ENCODE assay signal across 13 cellular contexts in the genomic region with DNA sequence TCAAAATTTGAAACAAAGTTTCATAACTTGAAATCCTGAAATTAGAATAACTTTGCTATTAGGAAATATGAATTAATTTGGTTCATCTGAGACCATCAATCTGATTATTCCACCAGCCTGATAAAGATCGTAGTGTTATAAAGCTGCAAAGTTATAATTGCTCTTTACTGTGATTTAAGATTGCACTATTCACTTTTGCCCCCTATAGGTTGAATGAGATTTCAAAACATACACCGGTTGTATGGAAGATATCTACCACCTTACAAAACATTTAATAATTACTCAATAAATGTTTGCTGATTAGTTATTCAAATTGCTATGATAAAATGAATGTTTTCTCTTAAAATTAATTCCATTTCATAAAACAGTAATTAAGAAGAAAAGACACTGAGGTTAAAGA. TPM values are rescaled to one million over a fixed set of nuclear protein-coding genes. Genes with fewer than 3 reads are reported as not detected.
DNase-seq lines count a peak whose midpoint lies in the region; ATAC-seq and TF ChIP-seq lines count a peak whose summit lies in the region.
"Had no signal": no experiment of that assay in that cellular context is flagged by ENCODE, and none has a peak within 500 bp of the region (broad histone marks: within the 10 kb centered on the region; RNA-seq: fewer than 3 reads in every experiment).

No MANE protein-coding gene starts in this region.

- no peaks in the 10 kb centered on the region for H3K36me3 ChIP-seq in kidney epithelial cell (ENCODE audit: control insufficient read depth, insufficient read depth, low read length)

- no peak for TF ChIP-seq EP300 in Ishikawa (IDR thresholded peaks at IDR 0.05; ENCODE audit: borderline replicate concordance)

- H3K27me3 Mint-ChIP-seq in activated CD4-positive, alpha-beta T cell treated with anti-CD3 and anti-CD28 coated beads, Interleukin-2, amount 10 ng/mL, durations not matched to agents 24 days and 14 days = no peaks in the 10 kb centered on the region
- no peaks in the 10 kb centered on the region for H3K27me3 Mint-ChIP-seq in natural killer cell (ENCODE audit: low read depth in 2 of 2)
- H3K27me3 Mint-ChIP-seq: activated CD4-positive, alpha-beta memory T cell treated with anti-CD3 and anti-CD28 coated beads for 36 hours; activated naive CD8-positive, alpha-beta T cell treated with anti-CD3 and anti-CD28 coated beads, Interleukin-2, amount 10 ng/mL, durations not matched to agents 7 days and 5 days; memory B cell had no signal

- TF ChIP-seq RAD21 in Ishikawa (IDR thresholded peaks at IDR 0.05; ENCODE audit: low read depth) = peak; percentile 42

- no peak overlapping the region for H3K4me3 ChIP-seq in kidney epithelial cell (ENCODE audit: low read depth, low read length)
- H3K4me3 ChIP-seq: esophagus muscularis mucosa had no signal

- TF ChIP-seq CTCF in kidney epithelial cell (IDR thresholded peaks at IDR 0.05; ENCODE audit: insufficient read depth, low read length, poor library complexity, severe bottlenecking) = peak; percentile 24
- no peak for TF ChIP-seq CTCF in natural killer cell (IDR thresholded peaks at IDR 0.05)

- no peak overlapping the region for H3K4me3 Mint-ChIP-seq in activated CD4-positive, alpha-beta T cell treated with anti-CD3 and anti-CD28 coated beads, Interleukin-2, amount 10 ng/mL, durations not matched to agents 24 days and 14 days
- no peak overlapping the region for H3K4me3 Mint-ChIP-seq in natural killer cell
- H3K4me3 Mint-ChIP-seq: activated CD4-positive, alpha-beta memory T cell treated with anti-CD3 and anti-CD28 coated beads for 36 hours; activated naive CD8-positive, alpha-beta T cell treated with anti-CD3 and anti-CD28 coated beads, Interleukin-2, amount 10 ng/mL, durations not matched to agents 7 days and 5 days; memory B cell had no signal

- peaks cover 7% of the 10 kb centered on the region for H3K36me3 Mint-ChIP-seq in activated CD4-positive, alpha-beta T cell treated with anti-CD3 and anti-CD28 coated beads, Interleukin-2, amount 10 ng/mL, durations not matched to agents 24 days and 14 days (ENCODE audit: low read depth)
- no peaks in the 10 kb centered on the region for H3K36me3 Mint-ChIP-seq in natural killer cell

- no peaks in the 10 kb centered on the region for H3K27me3 ChIP-seq in kidney epithelial cell (ENCODE audit: control insufficient read depth, insufficient read depth, low read length)
- H3K27me3 ChIP-seq: esophagus muscularis mucosa had no signal

- peak; percentile 2 for DNase-seq in ACHN
- peak; percentile 10 for DNase-seq in astrocyte of the hippocampus (ENCODE audit: low read depth, low spot score)
- no peak for DNase-seq in kidney epithelial cell (ENCODE audit: low read depth)
- no peak for DNase-seq in activated CD4-positive, alpha-beta T cell treated with anti-CD3 and anti-CD28 coated beads, Interleukin-2, amount 10 ng/mL, durations not matched to agents 24 days and 14 days
- DNase-seq in AG08396 (ENCODE audit: low spot score) = no peak
- DNase-seq in epidermal melanocyte (ENCODE audit: insufficient read length, low spot score) = no peak
- DNase-seq in natural killer cell = no peak
- DNase-seq: activated CD4-positive, alpha-beta memory T cell treated with anti-CD3 and anti-CD28 coated beads for 36 hours; activated naive CD8-positive, alpha-beta T cell treated with anti-CD3 and anti-CD28 coated beads, Interleukin-2, amount 10 ng/mL, durations not matched to agents 7 days and 5 days; GOT3 had no signal

- H3K27ac Mint-ChIP-seq in activated CD4-positive, alpha-beta T cell treated with anti-CD3 and anti-CD28 coated beads, Interleukin-2, amount 10 ng/mL, durations not matched to agents 24 days and 14 days = no peak overlapping the region
- H3K27ac Mint-ChIP-seq in natural killer cell = no peak overlapping the region
- H3K27ac Mint-ChIP-seq: activated CD4-positive, alpha-beta memory T cell treated with anti-CD3 and anti-CD28 coated beads for 36 hours; activated naive CD8-positive, alpha-beta T cell treated with anti-CD3 and anti-CD28 coated beads, Interleukin-2, amount 10 ng/mL, durations not matched to agents 7 days and 5 days; memory B cell had no signal

- no peaks in the 10 kb centered on the region for H3K4me1 Mint-ChIP-seq in activated CD4-positive, alpha-beta T cell treated with anti-CD3 and anti-CD28 coated beads, Interleukin-2, amount 10 ng/mL, durations not matched to agents 24 days and 14 days
- no peaks in the 10 kb centered on the region for H3K4me1 Mint-ChIP-seq in natural killer cell
- H3K4me1 Mint-ChIP-seq: activated naive CD8-positive, alpha-beta T cell treated with anti-CD3 and anti-CD28 coated beads, Interleukin-2, amount 10 ng/mL, durations not matched to agents 7 days and 5 days; memory B cell had no signal

- in situ Hi-C loops in ACHN (cut with HindIII; ENCODE audit: low pct_ligation_motif_present, low pct_unique_long_range_greater_than_20kb, low sequenced_read_pairs) = no loop called here

- ATAC-seq in natural killer cell = no peak

- intact Hi-C loops in activated CD4-positive, alpha-beta T cell treated with anti-CD3 and anti-CD28 coated beads, Interleukin-2, amount 10 ng/mL, durations not matched to agents 24 days and 14 days (cut with micrococcal nuclease) = no loop called here
- intact Hi-C loops in natural killer cell (cut with micrococcal nuclease) = no loop called here

- H3K9me3 Mint-ChIP-seq in activated CD4-positive, alpha-beta T cell treated with anti-CD3 and anti-CD28 coated beads, Interleukin-2, amount 10 ng/mL, durations not matched to agents 24 days and 14 days = no peaks in the 10 kb centered on the region
- no peaks in the 10 kb centered on the region for H3K9me3 Mint-ChIP-seq in natural killer cell
- H3K9me3 Mint-ChIP-seq: activated CD4-positive, alpha-beta memory T cell treated with anti-CD3 and anti-CD28 coated beads for 36 hours; activated naive CD8-positive, alpha-beta T cell treated with anti-CD3 and anti-CD28 coated beads, Interleukin-2, amount 10 ng/mL, durations not matched to agents 7 days and 5 days; memory B cell had no signal

TF ChIP-seq in Ishikawa, 13 proteins besides CTCF, POLR2A, EP300 and RAD21:
- TF ChIP-seq, protein P1, sequence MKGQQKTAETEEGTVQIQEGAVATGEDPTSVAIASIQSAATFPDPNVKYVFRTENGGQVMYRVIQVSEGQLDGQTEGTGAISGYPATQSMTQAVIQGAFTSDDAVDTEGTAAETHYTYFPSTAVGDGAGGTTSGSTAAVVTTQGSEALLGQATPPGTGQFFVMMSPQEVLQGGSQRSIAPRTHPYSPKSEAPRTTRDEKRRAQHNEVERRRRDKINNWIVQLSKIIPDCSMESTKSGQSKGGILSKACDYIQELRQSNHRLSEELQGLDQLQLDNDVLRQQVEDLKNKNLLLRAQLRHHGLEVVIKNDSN (IDR thresholded peaks at IDR 0.05) = no peak
- TF ChIP-seq TCF12 (IDR thresholded peaks at IDR 0.05; ENCODE audit: low read depth) (no peak), YY1 (IDR thresholded peaks at IDR 0.05; ENCODE audit: low read depth) (no peak), CREB1 (IDR thresholded peaks at IDR 0.05; ENCODE audit: low read depth) (no peak), EGR1 (IDR thresholded peaks at IDR 0.05) (no peak), TEAD4 (IDR thresholded peaks at IDR 0.05) (no peak), FOXM1 (IDR thresholded peaks at IDR 0.05; ENCODE audit: borderline replicate concordance, low read depth) (no peak)
- TF ChIP-seq, protein P2, sequence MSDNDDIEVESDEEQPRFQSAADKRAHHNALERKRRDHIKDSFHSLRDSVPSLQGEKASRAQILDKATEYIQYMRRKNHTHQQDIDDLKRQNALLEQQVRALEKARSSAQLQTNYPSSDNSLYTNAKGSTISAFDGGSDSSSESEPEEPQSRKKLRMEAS (IDR thresholded peaks at IDR 0.05) = no peak

RNA-seq across cellular contexts. Expression of a gene that starts 26.1 kb away (rescaled TPM):
- total RNA-seq in kidney epithelial cell (11.0 and 16.5 TPM in 2 replicates), natural killer cell (1 to 10 TPM; 6.6 to 9.4 (median 8.1) TPM)
- total RNA-seq in activated CD4-positive, alpha-beta T cell treated with anti-CD3 and anti-CD28 coated beads, Interleukin-2, amount 10 ng/mL, durations not matched to agents 24 days and 14 days = 26.8 and 29.6 TPM in 2 replicates

RNA-seq across cellular contexts. Expression of a gene that starts 26.3 kb away (rescaled TPM):
- total RNA-seq in kidney epithelial cell (28.3 and 30.5 TPM in 2 replicates), natural killer cell (10 to 100 TPM; 18.3 to 27.1 (median 20.9) TPM)
- 31.0 and 35.7 TPM in 2 replicates for total RNA-seq in activated CD4-positive, alpha-beta T cell treated with anti-CD3 and anti-CD28 coated beads, Interleukin-2, amount 10 ng/mL, durations not matched to agents 24 days and 14 days

Comparison
In these comparisons a context has a peak if more than half of its experiments do, and no peak if none do; other contexts are left out.
1. DNase-seq: peak in ACHN (single experiment) and astrocyte of the hippocampus (single experiment); none in kidney epithelial cell (single experiment), activated CD4-positive, alpha-beta T cell treated with anti-CD3 and anti-CD28 coated beads, Interleukin-2, amount 10 ng/mL, durations not matched to agents 24 days and 14 days (single experiment), AG08396 (single experiment), epidermal melanocyte (single experiment) and natural killer cell (single experiment).